Comparison of ENCODE assay signal across 9 cellular contexts in the genomic region with DNA sequence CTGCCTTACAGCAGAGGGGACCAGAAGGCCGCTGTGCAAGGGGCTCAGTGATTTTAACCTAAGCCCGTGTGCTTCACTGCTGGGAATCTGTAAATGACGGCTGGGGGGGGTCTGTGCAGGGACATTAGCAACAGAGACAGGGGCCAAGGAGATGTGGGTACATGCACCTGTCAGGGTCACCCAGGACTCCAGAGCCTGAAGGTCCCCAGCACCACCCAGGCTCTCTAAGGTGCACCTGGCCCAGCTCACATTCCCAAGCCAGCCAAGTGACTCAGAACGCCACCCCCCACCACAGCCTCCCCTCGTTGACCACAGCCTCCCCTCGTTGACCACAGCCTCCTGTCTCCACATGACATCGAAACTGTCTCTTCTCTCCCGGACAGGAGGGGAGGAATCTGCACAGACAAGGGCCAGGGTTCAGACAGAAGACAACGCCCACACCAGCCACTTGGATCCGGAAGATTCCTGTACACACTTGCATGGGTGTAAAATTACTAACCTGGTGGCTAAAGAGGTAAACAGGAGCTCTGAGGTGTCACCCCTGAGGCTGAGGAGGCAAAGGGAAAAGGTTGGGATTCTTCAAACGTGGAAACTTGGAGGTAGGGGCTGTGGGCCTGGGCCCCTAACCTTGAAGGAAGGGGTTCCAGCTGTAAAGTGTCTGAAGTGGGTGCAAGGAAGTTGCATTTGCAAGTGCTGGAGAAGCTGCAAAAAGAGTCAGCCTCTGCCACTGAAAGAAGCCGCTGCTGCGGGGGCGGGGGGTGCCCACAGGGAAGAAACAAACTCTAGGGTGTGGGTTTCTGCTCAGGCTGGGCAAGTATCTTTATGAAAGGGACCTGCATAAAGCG. TPM values are rescaled to one million over a fixed set of nuclear protein-coding genes. Genes with fewer than 3 reads are reported as not detected.
DNase-seq lines count a peak whose midpoint lies in the region; ATAC-seq and TF ChIP-seq lines count a peak whose summit lies in the region.
"Had no signal": no experiment of that assay in that cellular context is flagged by ENCODE, and none has a peak within 500 bp of the region (broad histone marks: within the 10 kb centered on the region; RNA-seq: fewer than 3 reads in every experiment).

No MANE protein-coding gene starts in this region.

- H3K36me3 Mint-ChIP-seq in T-helper 1 cell treated with Interleukin-12 subunit alpha and Interleukin-12 subunit beta and Interleukin-4 antibody, amounts not matched to agents 30 μg/mL and 1 μg/mL, for 36 hours (ENCODE audit: low read depth): no peaks in the 10 kb centered on the region

- no peak for TF ChIP-seq POLR2A in adrenal gland (IDR thresholded peaks at IDR 0.05)

- H3K9me3 Mint-ChIP-seq in T-helper 1 cell treated with Interleukin-12 subunit alpha and Interleukin-12 subunit beta and Interleukin-4 antibody, amounts not matched to agents 30 μg/mL and 1 μg/mL, for 36 hours: no peaks in the 10 kb centered on the region

- no peaks in the 10 kb centered on the region for H3K27me3 ChIP-seq in colonic mucosa
- H3K27me3 ChIP-seq in adrenal gland: no peaks in the 10 kb centered on the region

- no peaks in the 10 kb centered on the region for H3K36me3 ChIP-seq in colonic mucosa
- no peaks in the 10 kb centered on the region for H3K36me3 ChIP-seq in adrenal gland (replicated peaks in 1 of 2)

- H3K9ac ChIP-seq in colonic mucosa (ENCODE audit: low read depth in 2 of 2, low read length in 2 of 2): peak overlapping the region in 1 of 2 donors; percentile 64

- 78 to 88% (median 84%) methylated on average over 11 to 15 of the region's 15 CpGs for WGBS in adrenal gland, 4 donors

- H3K4me3 ChIP-seq in colonic mucosa (no peak overlapping the region), adrenal gland (no peak overlapping the region)

- ATAC-seq in left lobe of liver: no peak
- ATAC-seq in GM21825 (IDR thresholded peaks at IDR 0.05; ENCODE audit: unreplicated experiment): no peak

- peak overlapping the region; percentile 56 for H3K27ac Mint-ChIP-seq in T-helper 1 cell treated with Interleukin-12 subunit alpha and Interleukin-12 subunit beta and Interleukin-4 antibody, amounts not matched to agents 30 μg/mL and 1 μg/mL, for 36 hours

- peak overlapping the region; percentile 22 for H3K4me3 Mint-ChIP-seq in T-helper 1 cell treated with Interleukin-12 subunit alpha and Interleukin-12 subunit beta and Interleukin-4 antibody, amounts not matched to agents 30 μg/mL and 1 μg/mL, for 36 hours

- H3K4me1 Mint-ChIP-seq in T-helper 1 cell treated with Interleukin-12 subunit alpha and Interleukin-12 subunit beta and Interleukin-4 antibody, amounts not matched to agents 30 μg/mL and 1 μg/mL, for 36 hours (ENCODE audit: low read depth): peaks cover 24% of the 10 kb centered on the region

- H3K9me3 ChIP-seq in colonic mucosa (no peaks in the 10 kb centered on the region), adrenal gland (replicated peaks in 1 of 3) (no peaks in the 10 kb centered on the region)

- peak overlapping the region; percentile 76 for H3K27ac ChIP-seq in colonic mucosa
- H3K27ac ChIP-seq in adrenal gland: no peak overlapping the region

- H3K4me1 ChIP-seq in colonic mucosa: peaks cover 21% of the 10 kb centered on the region
- H3K4me1 ChIP-seq in adrenal gland (replicated peaks in 1 of 2): no peaks in the 10 kb centered on the region

- peaks cover 6% of the 10 kb centered on the region for H3K27me3 Mint-ChIP-seq in T-helper 1 cell treated with Interleukin-12 subunit alpha and Interleukin-12 subunit beta and Interleukin-4 antibody, amounts not matched to agents 30 μg/mL and 1 μg/mL, for 36 hours (ENCODE audit: low read depth)

- intact Hi-C loops in colonic mucosa (cut with DNase I): no loop called here
- intact Hi-C loops in adrenal gland (cut with DNase I): no loop called here

- TF ChIP-seq CTCF in colonic mucosa (IDR thresholded peaks at IDR 0.05) (no peak), adrenal gland (IDR thresholded peaks at IDR 0.05) (no peak)

- peak; percentile 20 for DNase-seq in H4 (ENCODE audit: low spot score)
- peak; percentile 90 for DNase-seq in colonic mucosa
- DNase-seq in stimulated activated CD4-positive, alpha-beta T cell treated with anti-CD3 and anti-CD28 coated beads, Interleukin-4, amount 100 ng/mL, for 4 hours: peak; percentile 67 to 70
- DNase-seq in adrenal gland: no peak
- DNase-seq in left lobe of liver (ENCODE audit: low spot score): no peak
- DNase-seq in OCI-M2 (lab: John Stamatoyannopoulos, UW; ENCODE audit: unreplicated experiment): no peak

RNA-seq across cellular contexts. Expression of a gene that starts 27.0 kb away (rescaled TPM):
- total RNA-seq in H4 (2014; rRNA removed; shearing (Covaris generic)): not detected in 2 replicates
- total RNA-seq in colonic mucosa (under 1 TPM; 0.11 to 0.40 TPM), adrenal gland (not detected), left lobe of liver (not detected)
- polyA plus RNA-seq in adrenal gland: under 1 TPM in 1 of 3 donors, not detected in 2; 0.07 TPM
- total RNA-seq: epithelial cell of proximal tubule had no signal

RNA-seq across cellular contexts. Expression of a gene that starts 52.4 kb away (rescaled TPM):
- total RNA-seq in H4 (2014; rRNA removed; shearing (Covaris generic)): not detected in 2 replicates
- total RNA-seq in colonic mucosa (not detected), adrenal gland (not detected), left lobe of liver (not detected)
- polyA plus RNA-seq in adrenal gland: not detected
- total RNA-seq: epithelial cell of proximal tubule had no signal

Comparison
In these comparisons a context has a peak if more than half of its experiments do, and no peak if none do; other contexts are left out.
1. DNase-seq: peak in H4 (single experiment), colonic mucosa (single experiment) and stimulated activated CD4-positive, alpha-beta T cell treated with anti-CD3 and anti-CD28 coated beads, Interleukin-4, amount 100 ng/mL, for 4 hours (2 of 2); none in adrenal gland (0 of 7), left lobe of liver (single experiment) and OCI-M2 (single experiment).